ENCODE assay signal across 37 cellular contexts in genomic region chr11:70118642-70119041, GRCh38. TPM values are rescaled to one million over a fixed set of nuclear protein-coding genes. Genes with fewer than 3 reads are reported as not detected.
"Had no signal": no experiment of that assay in that cellular context is flagged by ENCODE, and none has a peak within 500 bp of the region (broad histone marks: within the 10 kb centered on the region; RNA-seq: fewer than 3 reads in every experiment).

No MANE protein-coding gene starts in this region.

- H3K4me1 ChIP-seq: adrenal gland, body of pancreas had no signal

- ATAC-seq: activated CD8-positive, alpha-beta memory T cell treated with anti-CD3 and anti-CD28 coated beads, Interleukin-2, amount 10 ng/mL, durations not matched to agents 7 days and 5 days; activated CD8-positive, alpha-beta T cell treated with anti-CD3 and anti-CD28 coated beads, Interleukin-2, amount 10 ng/mL, durations not matched to agents 7 days and 5 days; activated naive CD4-positive, alpha-beta T cell treated with anti-CD3 and anti-CD28 coated beads, Interleukin-2, amount 50 U/mL, for 72 hours; body of pancreas had no signal

- DNase-seq: activated B cell treated with CpG ODN at 0.5 μM for 24 hours; activated CD4-positive, alpha-beta memory T cell treated with anti-CD3 and anti-CD28 coated beads, Interleukin-2, amount 10 ng/mL, durations not matched to agents 7 days and 5 days; activated CD4-positive, alpha-beta T cell treated with anti-CD3 and anti-CD28 coated beads for 48 hours; activated CD4-positive, alpha-beta T cell treated with anti-CD3 and anti-CD28 coated beads, Interleukin-2, amount 10 ng/mL, durations not matched to agents 7 days and 5 days; activated CD4-positive, alpha-beta T cell treated with anti-CD3 and anti-CD28 coated beads, Interleukin-2, amount 50 U/mL, for 48 hours; activated CD4-positive, CD25-positive, alpha-beta regulatory T cell treated with anti-CD3 and anti-CD28 coated beads, Interleukin-2, amount 50 U/mL, for 72 hours; activated CD8-positive, alpha-beta memory T cell treated with anti-CD3 and anti-CD28 coated beads for 24 hours; activated CD8-positive, alpha-beta memory T cell treated with anti-CD3 and anti-CD28 coated beads, Interleukin-2, amount 10 ng/mL, durations not matched to agents 7 days and 5 days; activated CD8-positive, alpha-beta memory T cell treated with anti-CD3 and anti-CD28 coated beads, Interleukin-2, amount 50 U/mL, for 48 hours; activated CD8-positive, alpha-beta T cell treated with anti-CD3 and anti-CD28 coated beads, Interleukin-2, amount 10 ng/mL, durations not matched to agents 7 days and 5 days; activated effector memory CD4-positive, alpha-beta T cell treated with anti-CD3 and anti-CD28 coated beads, Interleukin-2, amount 50 U/mL, for 16 hours; activated gamma-delta T cell treated with Interleukin-2 at 50 U/mL for 16 hours; activated naive CD4-positive, alpha-beta T cell; activated naive CD4-positive, alpha-beta T cell treated with anti-CD3 and anti-CD28 coated beads for 36 hours; activated naive CD4-positive, alpha-beta T cell treated with anti-CD3 and anti-CD28 coated beads, Interleukin-2, amount 50 U/mL, for 16 hours; activated naive CD8-positive, alpha-beta T cell treated with anti-CD3 and anti-CD28 coated beads for 36 hours; activated T-cell treated with anti-CD3 and anti-CD28 coated beads, Interleukin-2, amount 50 U/mL, for 24 hours; activated T-cell treated with anti-CD3 and anti-CD28 coated beads, Interleukin-2, amount 50 U/mL, for 48 hours; adrenal gland; amniotic stem cell; aorta; body of pancreas; brain microvascular endothelial cell; caudate nucleus; cerebellar nuclear complex; T-helper 1 cell; T-helper 2 cell; T-helper 9 cell had no signal

- H3K27ac ChIP-seq: adrenal gland, body of pancreas, brain microvascular endothelial cell, cardiac muscle cell, VCaP had no signal

- H3K36me3 Mint-ChIP-seq: activated CD8-positive, alpha-beta memory T cell treated with anti-CD3 and anti-CD28 coated beads, Interleukin-2, amount 10 ng/mL, durations not matched to agents 7 days and 5 days; activated naive CD4-positive, alpha-beta T cell treated with anti-CD3 and anti-CD28 coated beads, Interleukin-2, amount 50 U/mL, for 72 hours; activated naive CD8-positive, alpha-beta T cell treated with anti-CD3 and anti-CD28 coated beads for 36 hours had no signal

- H3K4me3 ChIP-seq: adrenal gland, body of pancreas, cardiac muscle cell had no signal

- FAIRE-seq: astrocyte, bronchial epithelial cell, TTC549 had no signal

- H3K27ac Mint-ChIP-seq: activated B cell treated with CpG ODN at 0.5 μM for 24 hours; activated CD4-positive, alpha-beta memory T cell treated with anti-CD3 and anti-CD28 coated beads, Interleukin-2, amount 10 ng/mL, durations not matched to agents 7 days and 5 days; activated CD4-positive, alpha-beta T cell treated with anti-CD3 and anti-CD28 coated beads, Interleukin-2, amount 10 ng/mL, durations not matched to agents 7 days and 5 days; activated CD8-positive, alpha-beta memory T cell treated with anti-CD3 and anti-CD28 coated beads, Interleukin-2, amount 10 ng/mL, durations not matched to agents 7 days and 5 days; activated CD8-positive, alpha-beta T cell treated with anti-CD3 and anti-CD28 coated beads, Interleukin-2, amount 10 ng/mL, durations not matched to agents 7 days and 5 days; activated naive CD4-positive, alpha-beta T cell treated with anti-CD3 and anti-CD28 coated beads for 36 hours; activated naive CD8-positive, alpha-beta T cell treated with anti-CD3 and anti-CD28 coated beads for 36 hours; activated T-cell treated with anti-CD3 and anti-CD28 coated beads, Interleukin-2, amount 50 U/mL, for 24 hours; T-helper 1 cell treated with Interleukin-12 subunit alpha and Interleukin-12 subunit beta and Interleukin-4 antibody, amounts not matched to agents 30 μg/mL and 1 μg/mL, for 36 hours; T-helper 2 cell treated with Interferon-gamma antibody and Interleukin-4, amounts not matched to agents 5 μg/mL and 100 μg/mL, for 36 hours had no signal

- H3K4me3 Mint-ChIP-seq: activated B cell treated with CpG ODN at 0.5 μM for 24 hours; activated CD4-positive, alpha-beta memory T cell treated with anti-CD3 and anti-CD28 coated beads, Interleukin-2, amount 10 ng/mL, durations not matched to agents 7 days and 5 days; activated CD4-positive, alpha-beta T cell treated with anti-CD3 and anti-CD28 coated beads, Interleukin-2, amount 10 ng/mL, durations not matched to agents 7 days and 5 days; activated CD8-positive, alpha-beta memory T cell treated with anti-CD3 and anti-CD28 coated beads, Interleukin-2, amount 10 ng/mL, durations not matched to agents 7 days and 5 days; activated CD8-positive, alpha-beta T cell treated with anti-CD3 and anti-CD28 coated beads, Interleukin-2, amount 10 ng/mL, durations not matched to agents 7 days and 5 days; activated naive CD4-positive, alpha-beta T cell treated with anti-CD3 and anti-CD28 coated beads for 36 hours; activated naive CD8-positive, alpha-beta T cell treated with anti-CD3 and anti-CD28 coated beads for 36 hours; activated T-cell treated with anti-CD3 and anti-CD28 coated beads, Interleukin-2, amount 50 U/mL, for 24 hours; central memory CD8-positive, alpha-beta T cell; T-helper 1 cell treated with Interleukin-12 subunit alpha and Interleukin-12 subunit beta and Interleukin-4 antibody, amounts not matched to agents 30 μg/mL and 1 μg/mL, for 36 hours; T-helper 2 cell treated with Interferon-gamma antibody and Interleukin-4, amounts not matched to agents 5 μg/mL and 100 μg/mL, for 36 hours had no signal

- H3K36me3 ChIP-seq: adrenal gland, brain microvascular endothelial cell, cardiac muscle cell had no signal

- H3K27me3 Mint-ChIP-seq: activated CD4-positive, alpha-beta memory T cell treated with anti-CD3 and anti-CD28 coated beads, Interleukin-2, amount 10 ng/mL, durations not matched to agents 7 days and 5 days; activated CD4-positive, alpha-beta T cell treated with anti-CD3 and anti-CD28 coated beads, Interleukin-2, amount 10 ng/mL, durations not matched to agents 7 days and 5 days; activated CD8-positive, alpha-beta memory T cell treated with anti-CD3 and anti-CD28 coated beads, Interleukin-2, amount 10 ng/mL, durations not matched to agents 7 days and 5 days had no signal

- H3K9me3 Mint-ChIP-seq: activated B cell treated with CpG ODN at 0.5 μM for 24 hours; activated CD4-positive, alpha-beta T cell treated with anti-CD3 and anti-CD28 coated beads, Interleukin-2, amount 10 ng/mL, durations not matched to agents 7 days and 5 days; activated naive CD4-positive, alpha-beta T cell treated with anti-CD3 and anti-CD28 coated beads for 36 hours; activated naive CD8-positive, alpha-beta T cell treated with anti-CD3 and anti-CD28 coated beads for 36 hours; T-helper 2 cell treated with Interferon-gamma antibody and Interleukin-4, amounts not matched to agents 5 μg/mL and 100 μg/mL, for 36 hours had no signal

- H3K27me3 ChIP-seq: body of pancreas, cardiac muscle cell had no signal

- H3K9me3 ChIP-seq: adrenal gland, body of pancreas had no signal

- H3K4me1 Mint-ChIP-seq: activated B cell treated with CpG ODN at 0.5 μM for 24 hours; activated CD4-positive, alpha-beta memory T cell treated with anti-CD3 and anti-CD28 coated beads, Interleukin-2, amount 10 ng/mL, durations not matched to agents 7 days and 5 days; activated CD4-positive, alpha-beta T cell treated with anti-CD3 and anti-CD28 coated beads, Interleukin-2, amount 10 ng/mL, durations not matched to agents 7 days and 5 days; activated CD8-positive, alpha-beta memory T cell treated with anti-CD3 and anti-CD28 coated beads, Interleukin-2, amount 10 ng/mL, durations not matched to agents 7 days and 5 days; activated naive CD8-positive, alpha-beta T cell treated with anti-CD3 and anti-CD28 coated beads for 36 hours; central memory CD8-positive, alpha-beta T cell had no signal

RNA-seq across cellular contexts. Expression of gene ANO1, which starts 40.5 kb away (rescaled TPM):
- total RNA-seq: activated B cell treated with CpG ODN at 0.5 μM for 24 hours; activated CD4-positive, alpha-beta memory T cell treated with anti-CD3 and anti-CD28 coated beads, Interleukin-2, amount 10 ng/mL, durations not matched to agents 7 days and 5 days; activated CD4-positive, alpha-beta T cell treated with anti-CD3 and anti-CD28 coated beads, Interleukin-2, amount 10 ng/mL, durations not matched to agents 7 days and 5 days; activated CD8-positive, alpha-beta memory T cell treated with anti-CD3 and anti-CD28 coated beads, Interleukin-2, amount 10 ng/mL, durations not matched to agents 7 days and 5 days; activated CD8-positive, alpha-beta T cell treated with anti-CD3 and anti-CD28 coated beads, Interleukin-2, amount 10 ng/mL, durations not matched to agents 7 days and 5 days; activated naive CD4-positive, alpha-beta T cell treated with anti-CD3 and anti-CD28 coated beads for 36 hours; activated naive CD8-positive, alpha-beta T cell treated with anti-CD3 and anti-CD28 coated beads for 36 hours had no signal
